Comparison of ENCODE assay signal across 8 cellular contexts in the genomic region with DNA sequence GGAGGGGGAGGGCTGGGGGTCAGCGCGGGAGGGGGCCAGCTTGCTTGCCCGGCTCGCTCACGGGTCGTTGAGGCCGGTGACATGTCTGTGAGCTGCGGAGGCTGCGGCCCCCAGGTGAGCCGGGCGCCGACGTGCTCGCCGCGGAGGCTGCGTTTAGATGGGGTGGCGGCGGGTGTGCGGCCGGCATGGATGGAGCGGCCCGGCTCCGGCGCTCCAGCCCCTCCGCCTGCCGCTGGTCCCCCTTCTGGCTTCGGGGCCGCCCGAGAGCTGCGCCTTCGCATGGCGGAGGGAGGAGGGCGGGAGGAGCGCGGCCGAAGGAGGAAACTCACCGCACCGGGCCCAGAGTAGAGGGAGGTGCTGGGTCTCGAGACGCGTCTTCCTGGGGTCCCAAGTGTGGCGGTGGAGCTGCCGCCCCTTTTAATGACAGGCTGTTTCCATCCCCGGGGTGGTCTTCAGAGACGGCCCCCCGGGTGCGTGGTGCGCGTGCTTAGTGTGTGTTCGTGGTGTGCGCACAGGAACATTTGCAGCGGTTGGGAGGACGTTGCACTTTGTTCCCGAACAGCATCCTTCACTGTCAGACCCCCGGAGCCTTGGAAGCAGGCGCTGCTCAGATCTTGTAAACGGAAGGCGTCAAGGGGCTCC. TPM values are rescaled to one million over a fixed set of nuclear protein-coding genes. Genes with fewer than 3 reads are reported as not detected.
DNase-seq lines count a peak whose midpoint lies in the region; ATAC-seq and TF ChIP-seq lines count a peak whose summit lies in the region.

A gene with protein sequence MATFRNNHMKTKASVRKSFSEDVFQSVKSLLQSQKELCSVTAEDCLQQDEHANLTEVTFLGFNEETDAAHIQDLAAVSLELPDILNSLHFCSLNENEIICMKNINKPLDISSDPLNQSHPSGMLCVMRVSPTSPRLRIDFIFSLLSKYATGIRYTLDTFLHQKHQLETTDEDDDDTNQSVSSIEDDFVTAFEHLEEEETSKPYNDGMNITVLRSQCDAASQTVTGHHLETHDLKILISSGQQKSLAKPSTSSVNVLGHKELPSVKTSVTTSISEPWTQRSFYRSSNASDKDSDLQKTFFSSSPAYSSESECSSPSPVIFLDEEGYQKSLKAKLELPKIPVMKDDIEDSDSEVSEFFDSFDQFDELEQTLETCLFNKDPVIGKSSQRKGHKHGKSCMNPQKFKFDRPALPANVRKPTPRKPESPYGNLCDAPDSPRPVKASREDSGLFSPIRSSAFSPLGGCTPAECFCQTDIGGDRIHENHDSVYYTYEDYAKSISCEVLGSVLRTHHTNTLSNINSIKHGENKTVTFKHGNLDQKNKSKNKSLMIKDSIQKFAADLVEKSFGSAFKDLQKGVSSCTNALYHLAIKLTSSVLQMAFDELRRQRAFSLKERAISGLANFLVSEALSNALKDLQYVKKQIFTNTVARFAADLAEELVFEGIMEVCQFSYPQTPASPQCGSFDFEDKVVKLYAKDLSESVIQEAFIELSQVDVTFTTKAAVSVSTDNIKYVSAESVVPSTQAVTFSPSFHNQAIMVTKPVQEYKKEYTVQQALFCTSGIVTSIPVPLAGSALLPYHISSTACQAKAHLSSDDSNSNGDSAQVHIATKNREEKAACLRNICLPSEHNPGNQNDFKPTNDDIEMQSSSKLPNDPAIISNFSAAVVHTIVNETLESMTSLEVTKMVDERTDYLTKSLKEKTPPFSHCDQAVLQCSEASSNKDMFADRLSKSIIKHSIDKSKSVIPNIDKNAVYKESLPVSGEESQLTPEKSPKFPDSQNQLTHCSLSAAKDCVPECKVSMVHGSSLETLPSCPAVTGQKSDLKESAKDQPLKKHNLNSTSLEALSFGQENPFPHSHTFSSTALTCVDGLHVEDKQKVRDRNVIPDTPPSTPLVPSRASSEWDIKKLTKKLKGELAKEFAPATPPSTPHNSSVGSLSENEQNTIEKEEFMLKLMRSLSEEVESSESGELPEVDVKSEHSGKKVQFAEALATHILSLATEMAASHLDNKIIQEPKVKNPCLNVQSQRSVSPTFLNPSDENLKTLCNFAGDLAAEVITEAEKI (N-terminal part only) (plus strand): TSS at position 38 of the 642 bp plus-strand sequence. CDS start 14,197 bp downstream, outside the sequence.

- no peak for TF ChIP-seq CTCF in AG10803 (conservative IDR thresholded peaks at IDR 0.05; ENCODE audit: low read length)
- TF ChIP-seq CTCF in Peyer's patch (IDR thresholded peaks at IDR 0.05) = no peak
- no peak for TF ChIP-seq CTCF in omental fat pad (IDR thresholded peaks at IDR 0.05)

- H3K4me1 ChIP-seq in Peyer's patch = peaks cover 0 to 26% (median 2%) of the 10 kb centered on the region in 4 donors
- H3K4me1 ChIP-seq in thymus (ENCODE audit: control insufficient read depth, insufficient read depth, low read length) = peaks cover 10% of the 10 kb centered on the region

- peak; percentile 35 for DNase-seq in AG10803 (ENCODE audit: low read depth)
- peak in 2 of 3 donors; percentile 54 to 70 for DNase-seq in Peyer's patch
- peak; percentile 24 for DNase-seq in activated gamma-delta T cell treated with anti-CD3 and anti-CD28 coated beads, Interleukin-2, amount 50 U/mL, for 16 hours (ENCODE audit: low read depth)
- peak; percentile 59 for DNase-seq in germinal center (ENCODE audit: low spot score)
- peak; percentile 33 for DNase-seq in omental fat pad (ENCODE audit: low spot score)

- H3K27me3 ChIP-seq in Peyer's patch = no peaks in the 10 kb centered on the region
- no peaks in the 10 kb centered on the region for H3K27me3 ChIP-seq in thymus (ENCODE audit: control insufficient read depth, insufficient read depth)

- no peak for TF ChIP-seq POLR2A in Peyer's patch (IDR thresholded peaks at IDR 0.05)

- peak within 1 kb of the TSS; percentile 84 for H3K4me3 ChIP-seq in AG10803 (ENCODE audit: low read length)
- peak within 1 kb of the TSS; percentile 82 to 95 (median 89) for H3K4me3 ChIP-seq in Peyer's patch
- H3K4me3 ChIP-seq in thymus (ENCODE audit: low read length) = peak within 1 kb of the TSS; percentile 96

- ATAC-seq in GM18870 (IDR thresholded peaks at IDR 0.05; ENCODE audit: unreplicated experiment) = peak; percentile 6
- ATAC-seq in HG03135 (IDR thresholded peaks at IDR 0.05; ENCODE audit: unreplicated experiment) = peak; percentile 22
- peak; percentile 61 for ATAC-seq in omental fat pad (ENCODE audit: low FRiP score)

- no peaks in the 10 kb centered on the region for H3K36me3 ChIP-seq in Peyer's patch
- no peaks in the 10 kb centered on the region for H3K36me3 ChIP-seq in thymus (ENCODE audit: control insufficient read depth, insufficient read depth)

- peak within 1 kb of the TSS; percentile 90 to 96 (median 93) for H3K27ac ChIP-seq in Peyer's patch
- H3K27ac ChIP-seq in thymus (ENCODE audit: low read depth) = peak within 1 kb of the TSS; percentile 96

- under 1% methylated on average over 59 of the region's 59 CpGs for WGBS in thymus

- H3K9me3 ChIP-seq in Peyer's patch (no peaks in the 10 kb centered on the region), thymus (ENCODE audit: control insufficient read depth) (no peaks in the 10 kb centered on the region)

RNA-seq across cellular contexts. Expression of the gene that starts here (rescaled TPM):
- 10 to 100 TPM; 16.5 to 38.8 (median 22.2) TPM for total RNA-seq in Peyer's patch
- 10 to 100 TPM; 20.3 to 42.4 (median 28.4) TPM for total RNA-seq in omental fat pad
- 13.4 TPM for polyA plus RNA-seq in thymus

Comparison
In these comparisons a context has a peak if more than half of its experiments do, and no peak if none do; other contexts are left out.
1. Peak in every context shown above with its lines: DNase-seq, ATAC-seq, H3K4me3 ChIP-seq and H3K27ac ChIP-seq.
2. ATAC-seq: peak in every context shown above with its lines; median percentile 61 in omental fat pad; 22 in HG03135; 6 in GM18870.